ENCODE assay signal across 14 cellular contexts in the genomic region with DNA sequence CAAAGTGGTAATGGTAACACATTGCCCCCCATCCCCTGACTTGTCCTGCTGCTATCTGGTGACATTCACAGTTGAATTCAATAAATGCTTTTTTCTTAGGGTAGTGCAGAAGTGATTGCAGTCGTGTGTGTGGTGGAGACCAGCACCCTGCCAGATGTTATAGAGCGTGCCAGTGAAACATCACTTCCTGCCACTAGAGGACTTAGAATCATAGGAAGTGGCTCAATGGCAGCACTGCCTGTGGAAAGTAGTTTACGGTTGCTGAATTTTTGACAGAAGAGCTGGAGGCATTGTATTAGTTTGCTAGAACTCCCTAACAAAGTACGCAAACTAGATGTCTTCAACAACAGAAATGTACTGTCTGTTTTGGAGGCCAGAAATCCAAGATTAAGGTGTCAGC. TPM values are rescaled to one million over a fixed set of nuclear protein-coding genes. Genes with fewer than 3 reads are reported as not detected.
DNase-seq lines count a peak whose midpoint lies in the region; ATAC-seq, FAIRE-seq and TF ChIP-seq lines count a peak whose summit lies in the region.
"Had no signal": no experiment of that assay in that cellular context is flagged by ENCODE, and none has a peak within 500 bp of the region (broad histone marks: within the 10 kb centered on the region; RNA-seq: fewer than 3 reads in every experiment).

No MANE protein-coding gene starts in this region.

- H3K36me3 ChIP-seq in H7 (replicated peaks; ENCODE audit: control insufficient read depth, insufficient read depth, low read length) = no peaks in the 10 kb centered on the region; the same call in 1 of the 2 replicates
- H3K36me3 ChIP-seq in H1 (ENCODE audit: control insufficient read depth in 2 of 4, insufficient read depth in 4 of 4, low read length in 3 of 4) = peaks cover 0 to 3% (median 0%) of the 10 kb centered on the region in 4 experiments; a peak in 1 of 8 replicates
- no peaks in the 10 kb centered on the region for H3K36me3 ChIP-seq in CD8-positive, alpha-beta memory T cell (ENCODE audit: insufficient read depth, low read length)
- H3K36me3 ChIP-seq: left lung had no signal

- ATAC-seq in HG03378 (IDR thresholded peaks at IDR 0.05; ENCODE audit: unreplicated experiment) = no peak
- ATAC-seq: left lung had no signal

- no peak overlapping the region for H3K56ac ChIP-seq in H1 (replicated peaks; ENCODE audit: insufficient read length, low read depth, low read length)

- no peak overlapping the region for H4K8ac ChIP-seq in H1 (ENCODE audit: extremely low read depth, insufficient read depth, low read length)

- H3K27me3 ChIP-seq in H7 (ENCODE audit: control insufficient read depth, insufficient read depth, low read length) (no peaks in the 10 kb centered on the region), H1 (replicated peaks in 1 of 4; ENCODE audit: control insufficient read depth in 3 of 4, extremely low read depth in 1 of 4, insufficient read depth in 3 of 4, low read length in 3 of 4) (no peaks in the 10 kb centered on the region)
- H3K27me3 ChIP-seq in CD8-positive, alpha-beta memory T cell (ENCODE audit: insufficient read depth, low read length, poor library complexity, severe bottlenecking) = no peaks in the 10 kb centered on the region
- H3K27me3 ChIP-seq: left lung had no signal

- no peak overlapping the region for H2BK120ac ChIP-seq in H1 (replicated peaks; ENCODE audit: low read depth, low read length)

- H3K27ac Mint-ChIP-seq in CD8-positive, alpha-beta memory T cell = no peak overlapping the region

- H3K79me1 ChIP-seq in H1 (ENCODE audit: low read depth, low read length) = no peaks in the 10 kb centered on the region; the same call in 1 of the 2 replicates

- POLR2A ChIA-PET in H1 (lab: Charles Lee; ENCODE audit: partially characterized antibody) (no interaction called here), RWPE1 (lab: Yijun Ruan, JAX; ENCODE audit: low non-redundant PET) (no interaction called here)
- POLR2A ChIA-PET in CD8-positive, alpha-beta memory T cell (lab: Charles Lee) = no interaction called here

- no peaks in the 10 kb centered on the region for H3K9me3 Mint-ChIP-seq in CD8-positive, alpha-beta memory T cell

- TF ChIP-seq CTCF in H1 (IDR thresholded peaks at IDR 0.05; ENCODE audit: control extremely low read depth in 1 of 3, insufficient read depth in 1 of 3, low read depth in 1 of 3, low read length in 3 of 3) (peak in 2 of 3 experiments; percentile 12 to 24; a peak in 2 of 4 replicates), RWPE1 (conservative IDR thresholded peaks at IDR 0.05; ENCODE audit: low read depth) (no peak)

- no peaks in the 10 kb centered on the region for H3K79me2 ChIP-seq in H1 (ENCODE audit: control insufficient read depth in 1 of 2, insufficient read depth in 2 of 2, low read length in 2 of 2)

- H3K4me1 Mint-ChIP-seq in CD8-positive, alpha-beta memory T cell = no peaks in the 10 kb centered on the region

- no peak for TF ChIP-seq EP300 in H1 (IDR thresholded peaks at IDR 0.05; ENCODE audit: borderline replicate concordance in 1 of 2, low read depth in 2 of 2, low read length in 2 of 2)

- WGBS in H1 (ENCODE audit: extremely low coverage in 1 of 2, insufficient coverage in 1 of 2, insufficient read length in 1 of 2, insufficient replicate concordance in 2 of 2, low coverage in 1 of 2, low lambda C conversion rate in 2 of 2, missing lambda C conversion rate in 1 of 2), 2 experiments = 88% methylated on average over 4 of the region's 4 CpGs; no CpG with 5 or more reads in 1 of the 2 experiments

- 0 out of 4 replicates have a peak, but pooled peaks of 1 of the 2 experiments have one; percentile 8 for TF ChIP-seq RAD21 in H1 (IDR thresholded peaks at IDR 0.05 in 1 of 2, conservative IDR thresholded peaks at IDR 0.05 in 1 of 2; ENCODE audit: low read depth in 2 of 2, low read length in 2 of 2)

- peaks cover 0 to 12% of the 10 kb centered on the region in 2 donors for H3K27me3 Mint-ChIP-seq in CD8-positive, alpha-beta memory T cell

- no peak overlapping the region for H2AK5ac ChIP-seq in H1 (ENCODE audit: low read depth, low read length)

- H3K4me2 ChIP-seq in H1 (ENCODE audit: insufficient read depth in 1 of 2, low read depth in 2 of 2, low read length in 2 of 2) = no peak overlapping the region

- H2BK12ac ChIP-seq in H1 (ENCODE audit: low read depth, low read length) = no peak overlapping the region

- H3K4ac ChIP-seq in H1 (replicated peaks; ENCODE audit: insufficient read length, low read depth, low read length) = no peak overlapping the region

- no peak for FAIRE-seq in H1 (lab: Jason Lieb, UNC)
- FAIRE-seq: astrocyte had no signal

- H3K14ac ChIP-seq in H1 (ENCODE audit: insufficient read length) = no peak overlapping the region

- H3K23ac ChIP-seq in H1 (ENCODE audit: insufficient read length) = no peak overlapping the region

- H2AFZ ChIP-seq in H1 (ENCODE audit: low read length) = no peak overlapping the region

- H4K91ac ChIP-seq in H1 (replicated peaks; ENCODE audit: insufficient read length, low read length) = no peak overlapping the region

- H3K23me2 ChIP-seq in H1 (ENCODE audit: low read depth, low read length) = no peaks in the 10 kb centered on the region

- no peaks in the 10 kb centered on the region for H3K9me3 ChIP-seq in H1 (ENCODE audit: insufficient read depth in 2 of 2, low read depth in 1 of 2, low read length in 1 of 2)
- H3K9me3 ChIP-seq in CD8-positive, alpha-beta memory T cell (ENCODE audit: low read length) = no peaks in the 10 kb centered on the region
- H3K9me3 ChIP-seq: left lung had no signal

- H3K36me3 Mint-ChIP-seq in CD8-positive, alpha-beta memory T cell = no peaks in the 10 kb centered on the region

- peaks cover 0 to 8% (median 6%) of the 10 kb centered on the region in 4 experiments; a peak in 3 of 7 replicates for H3K4me1 ChIP-seq in H1 (replicated peaks in 1 of 4; ENCODE audit: control insufficient read depth in 3 of 4, insufficient read depth in 4 of 4, low read length in 3 of 4)
- H3K4me1 ChIP-seq in CD8-positive, alpha-beta memory T cell (ENCODE audit: insufficient read depth, low read length) = no peaks in the 10 kb centered on the region
- H3K4me1 ChIP-seq: left lung had no signal

- H3K4me3 ChIP-seq in H7 (ENCODE audit: insufficient read depth, low read depth, low read length) (no peak overlapping the region), H1 (ENCODE audit: extremely low read depth in 1 of 4, insufficient read depth in 2 of 4, low read depth in 3 of 4, low read length in 4 of 4) (no peak overlapping the region)
- no peak overlapping the region for H3K4me3 ChIP-seq in CD8-positive, alpha-beta memory T cell (ENCODE audit: low read length)
- H3K4me3 ChIP-seq: left lung had no signal

- H3K18ac ChIP-seq in H1 (ENCODE audit: extremely low read depth, low read length) = no peak overlapping the region

- CTCF ChIA-PET in H1 (lab: Charles Lee; ENCODE audit: partially characterized antibody) = interaction anchor here (0.8 to 1.7 kb wide), 5 partner anchors 11 to 497 kb away, joined by 3 to 5 read pairs (median 3); no protein-coding TSS in a partner anchor
- CTCF ChIA-PET in CD8-positive, alpha-beta memory T cell (lab: Charles Lee) = no interaction called here
- CTCF ChIA-PET in RWPE1 (lab: Yijun Ruan, JAX) = interaction anchor here (0.6 kb wide), 1 partner anchor 191 kb away, joined by 3 read pairs; no protein-coding TSS in a partner anchor

- H3K4me3 Mint-ChIP-seq in CD8-positive, alpha-beta memory T cell = no peak overlapping the region

- no peak overlapping the region for H2BK5ac ChIP-seq in H1 (ENCODE audit: low read depth, low read length)

- no peak overlapping the region for H2BK20ac ChIP-seq in H1 (ENCODE audit: low read length)

- H3K27ac ChIP-seq in H1 (ENCODE audit: low read depth, low read length) (no peak overlapping the region), RWPE1 (no peak overlapping the region)
- H3K27ac ChIP-seq in CD8-positive, alpha-beta memory T cell (ENCODE audit: low read depth, low read length) = no peak overlapping the region
- H3K27ac ChIP-seq: left lung had no signal

- no peak overlapping the region for H4K5ac ChIP-seq in H1 (ENCODE audit: insufficient read length, low read depth, low read length)

- no peaks in the 10 kb centered on the region for H4K20me1 ChIP-seq in H1 (replicated peaks in 1 of 2; ENCODE audit: control insufficient read depth in 1 of 2, insufficient read depth in 2 of 2, low read length in 2 of 2)

- TF ChIP-seq POLR2A in H1 (IDR thresholded peaks at IDR 0.05; ENCODE audit: control extremely low read depth in 1 of 2, low read depth in 2 of 2, low read length in 2 of 2) = no peak

- no peak overlapping the region for H3K9ac ChIP-seq in H1 (replicated peaks in 1 of 4; ENCODE audit: extremely low read depth in 1 of 4, low read depth in 3 of 4, low read length in 3 of 4)

- peak; percentile 4 for DNase-seq in EH (ENCODE audit: low read depth)
- peak; percentile 30 for DNase-seq in H7
- DNase-seq in MV-4-11 (lab: John Stamatoyannopoulos, UW) = peak; percentile 61
- no peak for DNase-seq in H1 (ENCODE audit: low read depth in 1 of 2, low spot score in 2 of 2)
- DNase-seq in CD8-positive, alpha-beta memory T cell = no peak
- DNase-seq in RWPE1 (ENCODE audit: low spot score) = no peak
- no peak for DNase-seq in NCI-H524 treated with DMSO at 0.1 percent for 48 hours (lab: John Stamatoyannopoulos, UW)
- DNase-seq: effector CD8-positive, alpha-beta T cell; GF-D8; left lung; SHP77; stimulated activated CD4-positive, alpha-beta T cell treated with anti-CD3 and anti-CD28 coated beads, Interleukin-15, amount 100 ng/mL, for 24 hours had no signal

- no peak overlapping the region for H2BK15ac ChIP-seq in H1 (ENCODE audit: low read length)

RNA-seq across cellular contexts. Expression of gene P2RY12, which starts 37.4 kb away (rescaled TPM):
- total RNA-seq in H7 (2014; rRNA removed; shearing (Covaris generic)) = 0.10 TPM in 1 of 2 replicates, not detected in the other
- not detected in 2 replicates for total RNA-seq in H1 (2021; fragmentation: NEBNext Ultra II Directional; extraction: Animal tissue kit (Norgen Biotek cat#: 25700))
- not detected in 2 replicates for polyA plus RNA-seq in H1 (2011; rRNA removed)
- not detected for polyA plus RNA-seq in H1 (2011; cell fraction: cytosol; rRNA removed)
- not detected for polyA plus RNA-seq in H1 (2011; cell fraction: nucleus; rRNA removed)
- not detected in 4 replicates for polyA plus RNA-seq in H1 (2012, experiment 1 of 2)
- not detected for polyA plus RNA-seq in H1 (2012, experiment 2 of 2)
- polyA plus RNA-seq in H1 (2013, experiment 1 of 2) = not detected
- not detected for polyA plus RNA-seq in H1 (2013, experiment 2 of 2)
- not detected in 2 replicates for polyA minus RNA-seq in H1 (2011; rRNA and poly(A)+ RNA removed)
- polyA minus RNA-seq in H1 (2011; cell fraction: cytosol; rRNA and poly(A)+ RNA removed) = not detected
- not detected for polyA minus RNA-seq in H1 (2011; cell fraction: nucleus; rRNA and poly(A)+ RNA removed)
- total RNA-seq in CD8-positive, alpha-beta memory T cell = not detected
- not detected for polyA plus RNA-seq in CD8-positive, alpha-beta memory T cell
- total RNA-seq: astrocyte had no signal

RNA-seq across cellular contexts. Expression of gene IGSF10, which starts 38.9 kb away (rescaled TPM):
- total RNA-seq in H7 (2014; rRNA removed; shearing (Covaris generic)) = 0.04 and 0.21 TPM in 2 replicates
- 0.86 and 0.95 TPM in 2 replicates for total RNA-seq in H1 (2021; fragmentation: NEBNext Ultra II Directional; extraction: Animal tissue kit (Norgen Biotek cat#: 25700))
- polyA plus RNA-seq in H1 (2011; rRNA removed) = 0.46 and 0.59 TPM in 2 replicates
- polyA plus RNA-seq in H1 (2011; cell fraction: cytosol; rRNA removed) = 0.53 TPM
- 1.0 TPM for polyA plus RNA-seq in H1 (2011; cell fraction: nucleus; rRNA removed)
- 0.60 to 0.86 TPM (median 0.74 TPM) in 4 replicates for polyA plus RNA-seq in H1 (2012, experiment 1 of 2)
- polyA plus RNA-seq in H1 (2012, experiment 2 of 2) = 0.05 TPM
- polyA plus RNA-seq in H1 (2013, experiment 1 of 2) = 2.5 TPM
- 2.2 TPM for polyA plus RNA-seq in H1 (2013, experiment 2 of 2)
- 0.82 and 1.7 TPM in 2 replicates for polyA minus RNA-seq in H1 (2011; rRNA and poly(A)+ RNA removed)
- polyA minus RNA-seq in H1 (2011; cell fraction: cytosol; rRNA and poly(A)+ RNA removed) = 0.29 TPM
- 1.3 TPM for polyA minus RNA-seq in H1 (2011; cell fraction: nucleus; rRNA and poly(A)+ RNA removed)
- total RNA-seq in CD8-positive, alpha-beta memory T cell = not detected
- polyA plus RNA-seq in CD8-positive, alpha-beta memory T cell = not detected

Comparison
In these comparisons a context has a peak if more than half of its experiments do, and no peak if none do; other contexts are left out.
1. DNase-seq: peak in EH (single experiment), H7 (single experiment) and MV-4-11 (single experiment); none in H1 (0 of 2), CD8-positive, alpha-beta memory T cell (0 of 5), RWPE1 (single experiment) and NCI-H524 treated with DMSO at 0.1 percent for 48 hours (single experiment).